Comparison of ENCODE assay signal across 34 cellular contexts in the genomic region with DNA sequence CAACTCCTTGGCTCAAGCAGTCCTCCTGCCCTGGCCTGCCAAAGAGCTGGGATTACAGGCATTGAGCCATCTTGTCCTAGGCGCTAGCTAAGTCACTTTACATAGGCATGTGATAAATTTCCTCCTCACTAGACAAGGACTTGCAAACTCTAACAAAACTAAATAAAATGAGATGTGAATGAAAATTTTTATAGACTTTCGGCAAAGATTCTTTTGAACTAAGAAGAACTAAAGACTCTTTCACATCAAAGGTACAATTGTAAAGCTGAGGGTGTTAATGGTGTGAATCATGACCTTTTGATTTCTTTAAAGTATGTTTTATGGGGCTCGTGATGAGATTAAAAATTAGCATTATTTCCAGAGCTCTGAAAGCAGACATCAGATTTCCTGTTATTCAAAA.
"Had no signal": no experiment of that assay in that cellular context is flagged by ENCODE, and none has a peak within 500 bp of the region (broad histone marks: within the 10 kb centered on the region; RNA-seq: fewer than 3 reads in every experiment).

No MANE protein-coding gene starts in this region.

- H3K4me1 Mint-ChIP-seq: activated CD4-positive, alpha-beta T cell treated with anti-CD3 and anti-CD28 coated beads for 36 hours; activated CD4-positive, alpha-beta T cell treated with anti-CD3 and anti-CD28 coated beads, Interleukin-2, amount 10 ng/mL, durations not matched to agents 24 days and 14 days; activated CD8-positive, alpha-beta memory T cell treated with anti-CD3 and anti-CD28 coated beads, Interleukin-2, amount 10 ng/mL, durations not matched to agents 7 days and 5 days; activated naive CD4-positive, alpha-beta T cell treated with anti-CD3 and anti-CD28 coated beads, Interleukin-2, amount 50 U/mL, for 24 hours; activated naive CD8-positive, alpha-beta T cell treated with anti-CD3 and anti-CD28 coated beads for 36 hours; activated naive CD8-positive, alpha-beta T cell treated with anti-CD3 and anti-CD28 coated beads, Interleukin-2, amount 50 U/mL, for 24 hours; brain had no signal

- H3K4me3 ChIP-seq: adrenal gland, ascending aorta, breast epithelium, cardiac muscle cell, colonic mucosa, esophagus squamous epithelium had no signal

- H3K36me3 ChIP-seq: adrenal gland, ascending aorta, breast epithelium, cardiac muscle cell, colonic mucosa, esophagus squamous epithelium had no signal

- DNase-seq: activated CD4-positive, alpha-beta memory T cell treated with anti-CD3 and anti-CD28 coated beads for 36 hours; activated CD4-positive, alpha-beta T cell treated with anti-CD3 and anti-CD28 coated beads for 36 hours; activated CD4-positive, alpha-beta T cell treated with anti-CD3 and anti-CD28 coated beads, Interleukin-2, amount 10 ng/mL, durations not matched to agents 24 days and 14 days; activated CD4-positive, CD25-positive, alpha-beta regulatory T cell; activated CD4-positive, CD25-positive, alpha-beta regulatory T cell treated with anti-CD3 and anti-CD28 coated beads, Interleukin-2, amount 50 U/mL, for 72 hours; activated CD8-positive, alpha-beta memory T cell treated with anti-CD3 and anti-CD28 coated beads, Interleukin-2, amount 10 ng/mL, durations not matched to agents 7 days and 5 days; activated CD8-positive, alpha-beta memory T cell treated with anti-CD3 and anti-CD28 coated beads, Interleukin-2, amount 50 U/mL, for 4 hours; activated CD8-positive, alpha-beta T cell treated with anti-CD3 and anti-CD28 coated beads, Interleukin-2, amount 10 ng/mL, durations not matched to agents 7 days and 5 days; activated effector memory CD4-positive, alpha-beta T cell treated with anti-CD3 and anti-CD28 coated beads, Interleukin-2, amount 50 U/mL, for 16 hours; activated naive CD4-positive, alpha-beta T cell treated with anti-CD3 and anti-CD28 coated beads for 36 hours; activated naive CD8-positive, alpha-beta T cell treated with anti-CD3 and anti-CD28 coated beads for 36 hours; activated naive CD8-positive, alpha-beta T cell treated with anti-CD3 and anti-CD28 coated beads, Interleukin-2, amount 50 U/mL, for 24 hours; activated T-cell treated with anti-CD3 and anti-CD28 coated beads, Interleukin-2, amount 50 U/mL, for 1 hour; activated T-cell treated with anti-CD3 and anti-CD28 coated beads, Interleukin-2, amount 50 U/mL, for 48 hours; adrenal gland; amygdala; central memory CD4-positive, alpha-beta T cell; cerebellar nuclear complex; colonic mucosa; effector CD8-positive, alpha-beta T cell; esophagus squamous epithelium; head of caudate nucleus; T-helper 2 cell had no signal

- H3K27ac ChIP-seq: adrenal gland, ascending aorta, breast epithelium, cardiac muscle cell, colonic mucosa, epithelial cell of prostate, esophagus squamous epithelium had no signal

- H3K9me3 ChIP-seq: adrenal gland, ascending aorta, breast epithelium, colonic mucosa, esophagus squamous epithelium had no signal

- FAIRE-seq: endometrium, endothelial cell of umbilical vein, frontal cortex had no signal

- ATAC-seq: activated CD4-positive, alpha-beta T cell treated with anti-CD3 and anti-CD28 coated beads for 36 hours; activated CD8-positive, alpha-beta memory T cell treated with anti-CD3 and anti-CD28 coated beads, Interleukin-2, amount 10 ng/mL, durations not matched to agents 7 days and 5 days; activated CD8-positive, alpha-beta T cell treated with anti-CD3 and anti-CD28 coated beads, Interleukin-2, amount 10 ng/mL, durations not matched to agents 7 days and 5 days; activated naive CD8-positive, alpha-beta T cell treated with anti-CD3 and anti-CD28 coated beads, Interleukin-2, amount 50 U/mL, for 24 hours had no signal

- H3K9me3 Mint-ChIP-seq: activated CD4-positive, alpha-beta T cell treated with anti-CD3 and anti-CD28 coated beads, Interleukin-2, amount 10 ng/mL, durations not matched to agents 24 days and 14 days; activated naive CD4-positive, alpha-beta T cell treated with anti-CD3 and anti-CD28 coated beads, Interleukin-2, amount 50 U/mL, for 24 hours; activated T-helper 1 cell treated with anti-CD3 and anti-CD28 coated beads, Interleukin-12 subunit alpha, Interleukin-12 subunit beta, Interleukin-2, Interleukin-4 antibody, amounts not matched to agents 30 ng/mL and 10 ng/mL and 1 ng/mL, durations not matched to agents 14 hours and 24 hours and 36 hours; activated T-helper 2 cell treated with anti-CD3 and anti-CD28 coated beads, Interferon-gamma antibody, Interleukin-2, Interleukin-4, amounts not matched to agents 10 μg/mL and 5 μg/mL and 100 μg/mL, durations not matched to agents 14 hours and 24 hours and 36 hours had no signal

- H3K27ac Mint-ChIP-seq: activated CD4-positive, alpha-beta memory T cell treated with anti-CD3 and anti-CD28 coated beads for 36 hours; activated CD4-positive, alpha-beta T cell treated with anti-CD3 and anti-CD28 coated beads for 36 hours; activated CD4-positive, alpha-beta T cell treated with anti-CD3 and anti-CD28 coated beads, Interleukin-2, amount 10 ng/mL, durations not matched to agents 24 days and 14 days; activated CD8-positive, alpha-beta memory T cell treated with anti-CD3 and anti-CD28 coated beads, Interleukin-2, amount 10 ng/mL, durations not matched to agents 7 days and 5 days; activated CD8-positive, alpha-beta T cell treated with anti-CD3 and anti-CD28 coated beads, Interleukin-2, amount 10 ng/mL, durations not matched to agents 7 days and 5 days; activated naive CD4-positive, alpha-beta T cell treated with anti-CD3 and anti-CD28 coated beads for 36 hours; activated naive CD4-positive, alpha-beta T cell treated with anti-CD3 and anti-CD28 coated beads, Interleukin-2, amount 50 U/mL, for 24 hours; activated naive CD8-positive, alpha-beta T cell treated with anti-CD3 and anti-CD28 coated beads for 36 hours; activated naive CD8-positive, alpha-beta T cell treated with anti-CD3 and anti-CD28 coated beads, Interleukin-2, amount 50 U/mL, for 24 hours; activated T-helper 1 cell treated with anti-CD3 and anti-CD28 coated beads, Interleukin-12 subunit alpha, Interleukin-12 subunit beta, Interleukin-2, Interleukin-4 antibody, amounts not matched to agents 30 ng/mL and 10 ng/mL and 1 ng/mL, durations not matched to agents 14 hours and 24 hours and 36 hours; activated T-helper 2 cell treated with anti-CD3 and anti-CD28 coated beads, Interferon-gamma antibody, Interleukin-2, Interleukin-4, amounts not matched to agents 10 μg/mL and 5 μg/mL and 100 μg/mL, durations not matched to agents 14 hours and 24 hours and 36 hours; brain had no signal

- H3K27me3 ChIP-seq: adrenal gland, ascending aorta, breast epithelium, cardiac muscle cell, colonic mucosa, esophagus squamous epithelium had no signal

- H3K4me3 Mint-ChIP-seq: activated CD4-positive, alpha-beta memory T cell treated with anti-CD3 and anti-CD28 coated beads for 36 hours; activated CD4-positive, alpha-beta T cell treated with anti-CD3 and anti-CD28 coated beads for 36 hours; activated CD4-positive, alpha-beta T cell treated with anti-CD3 and anti-CD28 coated beads, Interleukin-2, amount 10 ng/mL, durations not matched to agents 24 days and 14 days; activated CD8-positive, alpha-beta memory T cell treated with anti-CD3 and anti-CD28 coated beads, Interleukin-2, amount 10 ng/mL, durations not matched to agents 7 days and 5 days; activated CD8-positive, alpha-beta T cell treated with anti-CD3 and anti-CD28 coated beads, Interleukin-2, amount 10 ng/mL, durations not matched to agents 7 days and 5 days; activated naive CD4-positive, alpha-beta T cell treated with anti-CD3 and anti-CD28 coated beads for 36 hours; activated naive CD4-positive, alpha-beta T cell treated with anti-CD3 and anti-CD28 coated beads, Interleukin-2, amount 50 U/mL, for 24 hours; activated naive CD8-positive, alpha-beta T cell treated with anti-CD3 and anti-CD28 coated beads for 36 hours; activated naive CD8-positive, alpha-beta T cell treated with anti-CD3 and anti-CD28 coated beads, Interleukin-2, amount 50 U/mL, for 24 hours; activated T-helper 1 cell treated with anti-CD3 and anti-CD28 coated beads, Interleukin-12 subunit alpha, Interleukin-12 subunit beta, Interleukin-2, Interleukin-4 antibody, amounts not matched to agents 30 ng/mL and 10 ng/mL and 1 ng/mL, durations not matched to agents 14 hours and 24 hours and 36 hours; brain had no signal

- H3K27me3 Mint-ChIP-seq: activated CD4-positive, alpha-beta memory T cell treated with anti-CD3 and anti-CD28 coated beads for 36 hours; activated CD4-positive, alpha-beta T cell treated with anti-CD3 and anti-CD28 coated beads for 36 hours; activated CD4-positive, alpha-beta T cell treated with anti-CD3 and anti-CD28 coated beads, Interleukin-2, amount 10 ng/mL, durations not matched to agents 24 days and 14 days; activated CD8-positive, alpha-beta memory T cell treated with anti-CD3 and anti-CD28 coated beads, Interleukin-2, amount 10 ng/mL, durations not matched to agents 7 days and 5 days; activated naive CD4-positive, alpha-beta T cell treated with anti-CD3 and anti-CD28 coated beads, Interleukin-2, amount 50 U/mL, for 24 hours; activated naive CD8-positive, alpha-beta T cell treated with anti-CD3 and anti-CD28 coated beads for 36 hours; activated naive CD8-positive, alpha-beta T cell treated with anti-CD3 and anti-CD28 coated beads, Interleukin-2, amount 50 U/mL, for 24 hours; brain had no signal

- H3K4me1 ChIP-seq: adrenal gland, ascending aorta, breast epithelium, colonic mucosa, esophagus squamous epithelium had no signal

- H3K36me3 Mint-ChIP-seq: activated CD4-positive, alpha-beta memory T cell treated with anti-CD3 and anti-CD28 coated beads for 36 hours; activated CD8-positive, alpha-beta memory T cell treated with anti-CD3 and anti-CD28 coated beads, Interleukin-2, amount 10 ng/mL, durations not matched to agents 7 days and 5 days; activated naive CD4-positive, alpha-beta T cell treated with anti-CD3 and anti-CD28 coated beads, Interleukin-2, amount 50 U/mL, for 24 hours; activated naive CD8-positive, alpha-beta T cell treated with anti-CD3 and anti-CD28 coated beads for 36 hours; brain had no signal
